1 cellular context compared by ENCODE assay signal in the genomic region with DNA sequence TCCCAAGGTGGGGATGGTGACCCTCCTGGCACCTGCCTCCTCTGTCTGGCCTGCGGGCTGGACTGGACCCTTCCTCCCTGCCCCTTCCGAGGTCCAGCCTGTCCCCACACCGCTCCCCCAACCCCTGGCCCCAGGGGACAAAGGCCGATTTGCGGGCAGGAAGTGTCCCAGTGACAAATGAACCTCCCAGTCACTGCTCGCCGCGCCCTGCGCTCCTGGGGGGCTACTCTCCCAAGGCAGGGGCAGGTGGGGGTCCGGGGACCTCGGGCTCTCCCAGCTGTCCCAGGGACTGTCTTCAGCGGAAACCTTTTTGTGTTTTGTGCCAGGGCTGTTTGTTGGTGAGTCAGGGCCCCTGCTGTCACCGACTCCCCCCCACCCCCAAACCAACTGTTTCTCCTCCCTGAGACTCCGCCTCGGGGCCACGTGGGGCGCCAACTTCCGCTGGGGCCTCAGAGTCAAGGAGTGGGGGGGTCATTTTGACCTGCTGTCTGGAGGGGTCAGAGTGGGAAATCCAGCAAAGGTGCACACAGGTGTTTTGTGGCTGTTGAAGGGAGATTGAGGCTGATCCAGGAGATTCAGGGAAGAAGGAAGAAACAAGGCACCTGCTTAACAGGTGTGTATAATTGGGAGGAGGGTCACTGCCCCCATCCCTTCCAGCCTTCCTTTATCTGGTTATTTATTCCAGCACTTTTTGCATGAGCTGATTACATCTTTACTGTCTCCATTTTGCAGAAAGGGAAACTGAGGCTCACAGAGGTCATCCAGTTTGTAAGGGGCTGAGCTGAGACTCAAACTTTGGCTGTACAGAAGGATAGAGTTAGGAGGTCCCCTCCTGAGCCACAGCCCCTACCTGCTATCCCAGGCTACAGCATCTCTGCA.
TF ChIP-seq lines count a peak whose summit lies in the region.

No MANE protein-coding gene starts in this region.

TF ChIP-seq in HEK293, 187 proteins besides CTCF, POLR2A, EP300 and RAD21 (continued from another document):
- TF ChIP-seq, protein P1, sequence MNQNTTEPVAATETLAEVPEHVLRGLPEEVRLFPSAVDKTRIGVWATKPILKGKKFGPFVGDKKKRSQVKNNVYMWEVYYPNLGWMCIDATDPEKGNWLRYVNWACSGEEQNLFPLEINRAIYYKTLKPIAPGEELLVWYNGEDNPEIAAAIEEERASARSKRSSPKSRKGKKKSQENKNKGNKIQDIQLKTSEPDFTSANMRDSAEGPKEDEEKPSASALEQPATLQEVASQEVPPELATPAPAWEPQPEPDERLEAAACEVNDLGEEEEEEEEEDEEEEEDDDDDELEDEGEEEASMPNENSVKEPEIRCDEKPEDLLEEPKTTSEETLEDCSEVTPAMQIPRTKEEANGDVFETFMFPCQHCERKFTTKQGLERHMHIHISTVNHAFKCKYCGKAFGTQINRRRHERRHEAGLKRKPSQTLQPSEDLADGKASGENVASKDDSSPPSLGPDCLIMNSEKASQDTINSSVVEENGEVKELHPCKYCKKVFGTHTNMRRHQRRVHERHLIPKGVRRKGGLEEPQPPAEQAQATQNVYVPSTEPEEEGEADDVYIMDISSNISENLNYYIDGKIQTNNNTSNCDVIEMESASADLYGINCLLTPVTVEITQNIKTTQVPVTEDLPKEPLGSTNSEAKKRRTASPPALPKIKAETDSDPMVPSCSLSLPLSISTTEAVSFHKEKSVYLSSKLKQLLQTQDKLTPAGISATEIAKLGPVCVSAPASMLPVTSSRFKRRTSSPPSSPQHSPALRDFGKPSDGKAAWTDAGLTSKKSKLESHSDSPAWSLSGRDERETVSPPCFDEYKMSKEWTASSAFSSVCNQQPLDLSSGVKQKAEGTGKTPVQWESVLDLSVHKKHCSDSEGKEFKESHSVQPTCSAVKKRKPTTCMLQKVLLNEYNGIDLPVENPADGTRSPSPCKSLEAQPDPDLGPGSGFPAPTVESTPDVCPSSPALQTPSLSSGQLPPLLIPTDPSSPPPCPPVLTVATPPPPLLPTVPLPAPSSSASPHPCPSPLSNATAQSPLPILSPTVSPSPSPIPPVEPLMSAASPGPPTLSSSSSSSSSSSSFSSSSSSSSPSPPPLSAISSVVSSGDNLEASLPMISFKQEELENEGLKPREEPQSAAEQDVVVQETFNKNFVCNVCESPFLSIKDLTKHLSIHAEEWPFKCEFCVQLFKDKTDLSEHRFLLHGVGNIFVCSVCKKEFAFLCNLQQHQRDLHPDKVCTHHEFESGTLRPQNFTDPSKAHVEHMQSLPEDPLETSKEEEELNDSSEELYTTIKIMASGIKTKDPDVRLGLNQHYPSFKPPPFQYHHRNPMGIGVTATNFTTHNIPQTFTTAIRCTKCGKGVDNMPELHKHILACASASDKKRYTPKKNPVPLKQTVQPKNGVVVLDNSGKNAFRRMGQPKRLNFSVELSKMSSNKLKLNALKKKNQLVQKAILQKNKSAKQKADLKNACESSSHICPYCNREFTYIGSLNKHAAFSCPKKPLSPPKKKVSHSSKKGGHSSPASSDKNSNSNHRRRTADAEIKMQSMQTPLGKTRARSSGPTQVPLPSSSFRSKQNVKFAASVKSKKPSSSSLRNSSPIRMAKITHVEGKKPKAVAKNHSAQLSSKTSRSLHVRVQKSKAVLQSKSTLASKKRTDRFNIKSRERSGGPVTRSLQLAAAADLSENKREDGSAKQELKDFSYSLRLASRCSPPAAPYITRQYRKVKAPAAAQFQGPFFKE (tag by site-specific recombination; IDR thresholded peaks at IDR 0.05; ENCODE audit: borderline replicate concordance) = no peak
- TF ChIP-seq, protein P2, sequence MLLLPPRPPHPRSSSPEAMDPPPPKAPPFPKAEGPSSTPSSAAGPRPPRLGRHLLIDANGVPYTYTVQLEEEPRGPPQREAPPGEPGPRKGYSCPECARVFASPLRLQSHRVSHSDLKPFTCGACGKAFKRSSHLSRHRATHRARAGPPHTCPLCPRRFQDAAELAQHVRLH (tag by site-specific recombination; IDR thresholded peaks at IDR 0.05) = no peak
- TF ChIP-seq SETDB1 (IDR thresholded peaks at IDR 0.05; ENCODE audit: insufficient read length, low read length) (no peak), ZNF433 (tag by site-specific recombination; IDR thresholded peaks at IDR 0.05; ENCODE audit: low read depth) (no peak), ZNF670 (tag by site-specific recombination; IDR thresholded peaks at IDR 0.05; ENCODE audit: low read depth) (no peak), ZNF624 (tag by site-specific recombination; IDR thresholded peaks at IDR 0.05) (no peak), ZNF2 (tag by site-specific recombination; IDR thresholded peaks at IDR 0.05) (no peak), ZNF747 (tag by site-specific recombination; IDR thresholded peaks at IDR 0.05) (no peak), MYNN (tag by site-specific recombination; IDR thresholded peaks at IDR 0.05; ENCODE audit: borderline replicate concordance) (no peak)
- TF ChIP-seq, protein P3, sequence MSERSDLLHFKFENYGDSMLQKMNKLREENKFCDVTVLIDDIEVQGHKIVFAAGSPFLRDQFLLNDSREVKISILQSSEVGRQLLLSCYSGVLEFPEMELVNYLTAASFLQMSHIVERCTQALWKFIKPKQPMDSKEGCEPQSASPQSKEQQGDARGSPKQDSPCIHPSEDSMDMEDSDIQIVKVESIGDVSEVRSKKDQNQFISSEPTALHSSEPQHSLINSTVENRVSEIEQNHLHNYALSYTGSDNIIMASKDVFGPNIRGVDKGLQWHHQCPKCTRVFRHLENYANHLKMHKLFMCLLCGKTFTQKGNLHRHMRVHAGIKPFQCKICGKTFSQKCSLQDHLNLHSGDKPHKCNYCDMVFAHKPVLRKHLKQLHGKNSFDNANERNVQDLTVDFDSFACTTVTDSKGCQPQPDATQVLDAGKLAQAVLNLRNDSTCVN (tag by site-specific recombination; optimal IDR thresholded peaks at IDR 0.05) = no peak
